1 cellular context compared by ENCODE assay signal in genomic region chr3:12159227-12159601, GRCh38.
TF ChIP-seq lines count a peak whose summit lies in the region.

No MANE protein-coding gene starts in this region.

TF ChIP-seq in HepG2, 621 proteins besides CTCF, POLR2A, EP300 and RAD21 (continued from another document):
- TF ChIP-seq HNF1A (IDR thresholded peaks at IDR 0.05; ENCODE audit: low read depth) = no peak
- no peak for TF ChIP-seq HNF1A (CRISPR knock-in tag; IDR thresholded peaks at IDR 0.05; ENCODE audit: borderline replicate concordance)
- no peak for TF ChIP-seq PCBP2 (optimal IDR thresholded peaks at IDR 0.05; ENCODE audit: low read depth, low read length, poor library complexity, severe bottlenecking)
- no peak for TF ChIP-seq ZFP37 (CRISPR knock-in tag; IDR thresholded peaks at IDR 0.05; ENCODE audit: borderline replicate concordance)
- TF ChIP-seq TIGD3 (CRISPR knock-in tag; IDR thresholded peaks at IDR 0.05; ENCODE audit: borderline replicate concordance) = no peak
- TF ChIP-seq PHF5A (CRISPR knock-in tag; IDR thresholded peaks at IDR 0.05; ENCODE audit: low read depth, unreplicated experiment) = no peak
- TF ChIP-seq RNF219 (CRISPR knock-in tag; IDR thresholded peaks at IDR 0.05) = no peak
- no peak for TF ChIP-seq U2AF2 (IDR thresholded peaks at IDR 0.05; ENCODE audit: low read depth, low read length)
